Comparison of ENCODE assay signal across 19 cellular contexts in the genomic region with DNA sequence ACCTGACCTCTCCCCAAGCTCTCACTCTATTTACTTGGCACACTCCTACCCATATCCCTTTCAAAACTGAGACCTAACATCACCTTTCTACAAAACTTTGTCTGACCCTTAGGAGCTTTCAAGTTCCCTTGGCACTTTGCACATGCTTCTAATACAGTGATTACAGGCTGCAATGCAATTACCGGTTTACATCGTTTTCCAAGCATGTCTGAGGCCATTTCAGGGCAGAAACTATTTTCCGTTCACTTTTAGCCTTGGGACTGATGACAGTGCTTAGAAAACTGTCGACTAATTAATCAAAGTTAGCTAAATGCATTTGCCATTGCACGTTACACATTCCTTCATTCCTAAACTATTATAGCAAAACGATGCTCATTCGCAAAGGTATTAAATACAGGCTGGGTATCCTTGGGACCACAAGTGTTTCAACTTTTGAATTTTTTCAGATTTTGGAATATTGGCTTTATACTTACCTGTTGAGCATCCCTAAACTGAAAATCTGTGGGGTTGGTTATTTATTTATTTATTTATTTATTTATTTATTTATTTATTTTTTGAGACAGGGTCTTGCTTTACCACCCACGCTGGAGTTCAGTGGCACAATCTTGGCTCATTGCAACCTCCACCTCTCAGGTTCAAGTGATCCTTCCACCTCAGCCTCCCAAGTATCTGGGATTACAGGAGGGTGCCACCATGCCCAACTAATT.
"Had no signal": no experiment of that assay in that cellular context is flagged by ENCODE, and none has a peak within 500 bp of the region (broad histone marks: within the 10 kb centered on the region; RNA-seq: fewer than 3 reads in every experiment).

No MANE protein-coding gene starts in this region.

- ATAC-seq: gastrocnemius medialis; heart right ventricle; left lobe of liver; mucosa of descending colon; naive thymus-derived CD8-positive, alpha-beta T cell had no signal

- H3K4me3 ChIP-seq: dorsolateral prefrontal cortex, gastrocnemius medialis, heart right ventricle, mucosa of descending colon, right atrium auricular region, stomach, thoracic aorta, transverse colon had no signal

- H3K27me3 ChIP-seq: dorsolateral prefrontal cortex, gastrocnemius medialis, heart right ventricle, right atrium auricular region, stomach, transverse colon had no signal

- H3K9me3 ChIP-seq: gastrocnemius medialis, heart right ventricle, mucosa of descending colon, right atrium auricular region, stomach, thoracic aorta, transverse colon had no signal

- H3K27ac ChIP-seq: dorsolateral prefrontal cortex, gastrocnemius medialis, heart right ventricle, right atrium auricular region, stomach, thoracic aorta, transverse colon had no signal

- H3K9me3 Mint-ChIP-seq: naive thymus-derived CD8-positive, alpha-beta T cell; neural crest cell had no signal

- H3K27me3 Mint-ChIP-seq: naive thymus-derived CD8-positive, alpha-beta T cell had no signal

- DNase-seq: cortex of kidney; dorsolateral prefrontal cortex; effector CD8-positive, alpha-beta T cell; gastrocnemius medialis; heart right ventricle; islet precursor cell; mucosa of descending colon; naive thymus-derived CD8-positive, alpha-beta T cell; posterior cingulate gyrus; small intestine; stimulated activated CD4-positive, alpha-beta T cell treated with anti-CD3 and anti-CD28 coated beads, Interleukin-12 subunit alpha, Interleukin-12 subunit beta, amount 100 ng/mL, for 4 hours; stimulated activated naive CD4-positive, alpha-beta T cell; stomach; substantia nigra; transverse colon had no signal
